In the genomic region with DNA sequence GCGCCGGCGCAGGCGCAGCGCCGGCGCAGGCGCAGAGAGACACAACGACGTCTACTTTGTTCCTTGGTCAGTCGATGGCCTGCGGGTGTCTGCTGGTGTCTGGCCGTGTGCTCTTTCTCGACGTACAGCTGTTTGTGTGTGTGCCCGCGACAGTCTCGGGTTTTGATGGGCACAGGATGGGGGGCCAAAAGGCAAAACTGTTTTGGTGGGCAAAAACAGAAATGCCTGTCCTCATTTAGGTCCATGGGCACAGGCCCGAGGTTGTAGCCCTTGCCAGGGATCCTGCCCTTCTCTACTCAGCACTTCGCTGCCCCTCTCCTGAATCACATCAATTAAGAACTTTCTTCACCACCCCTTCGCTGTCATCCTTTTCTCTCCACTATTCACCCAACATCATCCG, we compare ENCODE assay signal across 11 cellular contexts.
A peak's percentile ranks its signal among the peaks of the same experiment; 100 is the strongest.
DNase-seq lines count a peak whose midpoint lies in the region; ATAC-seq lines count a peak whose summit lies in the region.
"Had no signal": no experiment of that assay in that cellular context is flagged by ENCODE, and none has a peak within 500 bp of the region (broad histone marks: within the 10 kb centered on the region; RNA-seq: fewer than 3 reads in every experiment).

No MANE protein-coding gene starts in this region.

- no peak overlapping the region for H2BK12ac ChIP-seq in trophoblast cell (ENCODE audit: low read length)

- no peaks in the 10 kb centered on the region for H3K27me3 ChIP-seq in trophoblast cell (ENCODE audit: insufficient read depth, low read length)
- H3K27me3 ChIP-seq: suprapubic skin had no signal

- H3K4me2 ChIP-seq in trophoblast cell (ENCODE audit: low read length), result no peak overlapping the region

- no peak overlapping the region for H2BK120ac ChIP-seq in trophoblast cell (ENCODE audit: insufficient read depth, low read length, poor library complexity)

- H4K91ac ChIP-seq in trophoblast cell (ENCODE audit: low read depth, low read length), result no peak overlapping the region

- H3K9ac ChIP-seq in SK-N-MC (ENCODE audit: insufficient read length) (peak overlapping the region; percentile 67), trophoblast cell (ENCODE audit: low read length) (no peak overlapping the region)

- DNase-seq in G401 (ENCODE audit: low spot score) (peak; percentile 7), SK-N-MC (ENCODE audit: low read depth, low spot score) (no peak), trophoblast cell (peak; percentile 18 to 57), inferior parietal cortex (ENCODE audit: extremely low spot score) (no peak), ACHN (no peak)
- DNase-seq: NCI-H510A had no signal

- no peak overlapping the region for H3K23ac ChIP-seq in trophoblast cell (ENCODE audit: low read length)

- no peaks in the 10 kb centered on the region for H3K4me1 ChIP-seq in trophoblast cell (ENCODE audit: control insufficient read depth in 1 of 2, insufficient read depth in 2 of 2, low read length in 2 of 2)
- H3K4me1 ChIP-seq: suprapubic skin had no signal

- H3K4me3 ChIP-seq in SK-N-MC (peak overlapping the region; percentile 68), trophoblast cell (ENCODE audit: low read depth, low read length) (no peak overlapping the region)
- H3K4me3 ChIP-seq: lung, suprapubic skin had no signal

- H3K4ac ChIP-seq in trophoblast cell (ENCODE audit: low read depth, low read length), result no peak overlapping the region

- ATAC-seq in esophagus mucosa, result peak; percentile 33
- no peak for ATAC-seq in GM18498 (IDR thresholded peaks at IDR 0.05; ENCODE audit: unreplicated experiment)
- no peak for ATAC-seq in HG03095 (IDR thresholded peaks at IDR 0.05; ENCODE audit: unreplicated experiment)

- H3K27ac ChIP-seq in SK-N-MC (peak overlapping the region; percentile 79; the same call in 1 of the 2 replicates), trophoblast cell (ENCODE audit: low read depth, low read length) (no peak overlapping the region)
- H3K27ac ChIP-seq: suprapubic skin had no signal

- in situ Hi-C loops in G401 (cut with HindIII; ENCODE audit: low sequenced_read_pairs) (no loop called here), ACHN (cut with HindIII; ENCODE audit: low pct_ligation_motif_present, low pct_unique_long_range_greater_than_20kb, low sequenced_read_pairs) (no loop called here)

- H2AFZ ChIP-seq in trophoblast cell (ENCODE audit: insufficient read depth, low read length, poor library complexity), result no peak overlapping the region

- H2BK5ac ChIP-seq in trophoblast cell (ENCODE audit: low read depth, low read length, poor library complexity), result no peak overlapping the region

- no peak overlapping the region for H3K18ac ChIP-seq in trophoblast cell (ENCODE audit: low read length)

- WGBS in trophoblast cell (ENCODE audit: extremely low coverage, insufficient coverage, insufficient read length), result no CpG with 5 or more reads among the region's 22 CpGs

- no peaks in the 10 kb centered on the region for H3K79me1 ChIP-seq in trophoblast cell (ENCODE audit: low read length)

- no peak overlapping the region for H4K8ac ChIP-seq in trophoblast cell (ENCODE audit: low read depth, low read length)

- H3K9me3 ChIP-seq in SK-N-MC (ENCODE audit: low read depth, low read length), result no peaks in the 10 kb centered on the region
- H3K9me3 ChIP-seq in trophoblast cell (ENCODE audit: insufficient read depth, low read depth, low read length), result no peaks in the 10 kb centered on the region
- H3K9me3 ChIP-seq: suprapubic skin had no signal

- H4K12ac ChIP-seq in trophoblast cell (ENCODE audit: low read depth, low read length), result no peak overlapping the region

- no peak overlapping the region for H2AK5ac ChIP-seq in trophoblast cell (ENCODE audit: low read length)

- no peaks in the 10 kb centered on the region for H3K79me2 ChIP-seq in trophoblast cell (ENCODE audit: control insufficient read depth, insufficient read depth, low read length, poor library complexity)

- no peaks in the 10 kb centered on the region for H3K36me3 ChIP-seq in SK-N-MC (ENCODE audit: insufficient read depth, low read length)
- H3K36me3 ChIP-seq in trophoblast cell (ENCODE audit: control insufficient read depth in 1 of 2, insufficient read depth in 2 of 2, low read length in 2 of 2), result no peaks in the 10 kb centered on the region
- H3K36me3 ChIP-seq: suprapubic skin had no signal

- H3K14ac ChIP-seq in trophoblast cell (ENCODE audit: low read length), result no peak overlapping the region

Comparison
In these comparisons a context has a peak if more than half of its experiments do, and no peak if none do; other contexts are left out.
1. DNase-seq: peak in G401 (single experiment) and trophoblast cell (2 of 2); none in SK-N-MC (single experiment), inferior parietal cortex (single experiment) and ACHN (single experiment).